ENCODE assay signal across 23 cellular contexts in genomic region chrX:108068121-108068520, GRCh38. TPM values are rescaled to one million over a fixed set of nuclear protein-coding genes. Genes with fewer than 3 reads are reported as not detected.
DNase-seq lines count a peak whose midpoint lies in the region; ATAC-seq, FAIRE-seq and TF ChIP-seq lines count a peak whose summit lies in the region.
"Had no signal": no experiment of that assay in that cellular context is flagged by ENCODE, and none has a peak within 500 bp of the region (broad histone marks: within the 10 kb centered on the region; RNA-seq: fewer than 3 reads in every experiment).

No MANE protein-coding gene starts in this region.

- ATAC-seq in CD4-positive, alpha-beta T cell (ENCODE audit: poor library complexity): no peak
- ATAC-seq in naive thymus-derived CD8-positive, alpha-beta T cell: no peak
- ATAC-seq in Right ventricle myocardium superior (ENCODE audit: poor library complexity): no peak
- ATAC-seq: A549 had no signal

- no peak for DNase-seq in CD4-positive, alpha-beta T cell
- DNase-seq in CD8-positive, alpha-beta memory T cell: no peak
- DNase-seq in epithelial cell of esophagus (ENCODE audit: low read depth) (peak; percentile 50), anterior cingulate cortex (lab: John Stamatoyannopoulos, UW) (no peak), Right ventricle myocardium superior (no peak), GM19239 (ENCODE audit: insufficient read length, low spot score) (no peak)
- DNase-seq in naive thymus-derived CD8-positive, alpha-beta T cell: no peak
- DNase-seq: AML-193, DMS153, NCI-H1048, NCI-H1417 treated with DMSO at 0.1 percent for 48 hours, NCI-H1694 treated with DMSO at 0.1 percent for 48 hours, NCI-H2081, NCI-H2227 treated with DMSO at 0.1 percent for 48 hours, NCI-H526 treated with DMSO at 0.1 percent for 48 hours, RPMI8226, SHP77 treated with DMSO at 0.1 percent for 48 hours had no signal

- no peaks in the 10 kb centered on the region for H3K27me3 Mint-ChIP-seq in CD4-positive, alpha-beta T cell
- H3K27me3 Mint-ChIP-seq in CD8-positive, alpha-beta memory T cell: peaks cover 0 to 6% of the 10 kb centered on the region in 2 donors
- H3K27me3 Mint-ChIP-seq in naive thymus-derived CD8-positive, alpha-beta T cell: no peaks in the 10 kb centered on the region

- no peak overlapping the region for H3K27ac ChIP-seq in CD4-positive, alpha-beta T cell (ENCODE audit: low read depth, low read length)
- no peak overlapping the region for H3K27ac ChIP-seq in CD8-positive, alpha-beta memory T cell (ENCODE audit: low read depth, low read length)
- H3K27ac ChIP-seq: A549; BLaER1 treated with 17β-estradiol and CSF1 and Interleukin-3, amounts not matched to agents 10 nM and 100 nM; HL-60; SK-N-MC had no signal

- CTCF ChIA-PET in CD4-positive, alpha-beta T cell (lab: Charles Lee): no interaction called here
- CTCF ChIA-PET in CD8-positive, alpha-beta memory T cell (lab: Charles Lee): no interaction called here

- H3K36me3 ChIP-seq in CD8-positive, alpha-beta memory T cell (ENCODE audit: insufficient read depth, low read length): peaks cover 3% of the 10 kb centered on the region
- H3K36me3 ChIP-seq: BLaER1 treated with 17β-estradiol and CSF1 and Interleukin-3, amounts not matched to agents 10 nM and 100 nM had no signal

- no peaks in the 10 kb centered on the region for H3K9me3 Mint-ChIP-seq in CD4-positive, alpha-beta T cell
- peaks cover 0 to 1% (median 0%) of the 10 kb centered on the region in 5 donors for H3K9me3 Mint-ChIP-seq in CD8-positive, alpha-beta memory T cell
- H3K9me3 Mint-ChIP-seq in naive thymus-derived CD8-positive, alpha-beta T cell: no peaks in the 10 kb centered on the region

- H3K36me3 Mint-ChIP-seq in CD4-positive, alpha-beta T cell (ENCODE audit: low read depth): peaks cover 38% of the 10 kb centered on the region
- peaks cover 0 to 37% (median 2%) of the 10 kb centered on the region in 3 donors for H3K36me3 Mint-ChIP-seq in CD8-positive, alpha-beta memory T cell
- peaks cover 0 to 44% (median 0%) of the 10 kb centered on the region in 3 donors for H3K36me3 Mint-ChIP-seq in naive thymus-derived CD8-positive, alpha-beta T cell

- H3K4me1 ChIP-seq in CD8-positive, alpha-beta memory T cell (ENCODE audit: insufficient read depth, low read length): no peaks in the 10 kb centered on the region
- H3K4me1 ChIP-seq: BLaER1 treated with 17β-estradiol and CSF1 and Interleukin-3, amounts not matched to agents 10 nM and 100 nM had no signal

- intact Hi-C loops in CD4-positive, alpha-beta T cell (cut with DNase I, micrococcal nuclease): loop anchor here in 1 of 2 experiments (10.0 kb wide), 1 partner anchor 1183 kb away; no protein-coding TSS in a partner anchor
- intact Hi-C loops in Right ventricle myocardium superior (cut with DNase I): no loop called here

- POLR2A ChIA-PET in CD4-positive, alpha-beta T cell (lab: Charles Lee): no interaction called here
- POLR2A ChIA-PET in CD8-positive, alpha-beta memory T cell (lab: Charles Lee): no interaction called here
- POLR2A ChIA-PET in naive thymus-derived CD8-positive, alpha-beta T cell (lab: Charles Lee): no interaction called here

- H3K4me1 Mint-ChIP-seq in CD4-positive, alpha-beta T cell (ENCODE audit: low read depth): peaks cover 9% of the 10 kb centered on the region
- peaks cover 0 to 3% (median 2%) of the 10 kb centered on the region in 3 donors for H3K4me1 Mint-ChIP-seq in CD8-positive, alpha-beta memory T cell
- peaks cover 0 to 10% (median 4%) of the 10 kb centered on the region in 4 donors for H3K4me1 Mint-ChIP-seq in naive thymus-derived CD8-positive, alpha-beta T cell

- no peak overlapping the region for H3K4me3 Mint-ChIP-seq in CD4-positive, alpha-beta T cell
- no peak overlapping the region for H3K4me3 Mint-ChIP-seq in CD8-positive, alpha-beta memory T cell
- H3K4me3 Mint-ChIP-seq in naive thymus-derived CD8-positive, alpha-beta T cell: no peak overlapping the region

- H3K27me3 ChIP-seq in CD4-positive, alpha-beta T cell (ENCODE audit: control insufficient read depth, insufficient read depth, low read length): no peaks in the 10 kb centered on the region
- H3K27me3 ChIP-seq in CD8-positive, alpha-beta memory T cell (ENCODE audit: insufficient read depth, low read length, poor library complexity, severe bottlenecking): no peaks in the 10 kb centered on the region

- H3K4me3 ChIP-seq in CD8-positive, alpha-beta memory T cell (ENCODE audit: low read length): no peak overlapping the region
- no peak overlapping the region for H3K4me3 ChIP-seq in epithelial cell of esophagus (ENCODE audit: low read length)
- H3K4me3 ChIP-seq: A549; BLaER1 treated with 17β-estradiol and CSF1 and Interleukin-3, amounts not matched to agents 10 nM and 100 nM; SK-N-MC had no signal

- H3K9me3 ChIP-seq in CD4-positive, alpha-beta T cell (ENCODE audit: control insufficient read depth, low read length): no peaks in the 10 kb centered on the region
- no peaks in the 10 kb centered on the region for H3K9me3 ChIP-seq in CD8-positive, alpha-beta memory T cell (ENCODE audit: low read length)
- H3K9me3 ChIP-seq: A549; BLaER1 treated with 17β-estradiol and CSF1 and Interleukin-3, amounts not matched to agents 10 nM and 100 nM had no signal

- FAIRE-seq in GM19239 (lab: Jason Lieb, UNC): no peak
- FAIRE-seq: H54 had no signal

- TF ChIP-seq CTCF in CD4-positive, alpha-beta T cell (IDR thresholded peaks at IDR 0.05): no peak
- TF ChIP-seq CTCF in epithelial cell of esophagus (IDR thresholded peaks at IDR 0.05; ENCODE audit: insufficient read depth, low read depth, low read length, missing control alignments): no peak

- H3K27ac Mint-ChIP-seq in CD4-positive, alpha-beta T cell: peak overlapping the region; percentile 39
- H3K27ac Mint-ChIP-seq in CD8-positive, alpha-beta memory T cell: peak overlapping the region in 5 of 8 donors; percentile 30 to 56 (median 39)
- H3K27ac Mint-ChIP-seq in naive thymus-derived CD8-positive, alpha-beta T cell: peak overlapping the region in 8 of 10 donors; percentile 21 to 81 (median 62)

RNA-seq across cellular contexts. Expression of gene PSMD10, which starts 23.2 kb away (rescaled TPM):
- total RNA-seq in CD4-positive, alpha-beta T cell: 10 to 100 TPM; 18.6 to 24.1 TPM
- 10 to 100 TPM; 40.4 to 43.0 TPM for total RNA-seq in CD8-positive, alpha-beta memory T cell
- polyA plus RNA-seq in CD8-positive, alpha-beta memory T cell: 55.2 TPM
- total RNA-seq in naive thymus-derived CD8-positive, alpha-beta T cell: 10 to 100 TPM; 26.1 to 27.5 TPM
- 10 to 100 TPM; 51.5 to 68.5 (median 63.7) TPM for polyA plus RNA-seq in naive thymus-derived CD8-positive, alpha-beta T cell
- 17.9 TPM for total RNA-seq in Right ventricle myocardium superior

RNA-seq across cellular contexts. Expression of gene VSIG1, which starts 23.3 kb away (rescaled TPM):
- 10 to 100 TPM; 12.5 to 14.9 TPM for total RNA-seq in CD4-positive, alpha-beta T cell
- total RNA-seq in CD8-positive, alpha-beta memory T cell: 1 to 10 TPM; 1.9 to 3.1 TPM
- polyA plus RNA-seq in CD8-positive, alpha-beta memory T cell: 14.9 TPM
- 10 to 100 TPM; 37.3 to 39.5 TPM for total RNA-seq in naive thymus-derived CD8-positive, alpha-beta T cell
- 10 to 100 TPM in 1 of 3 donors, 1 to 10 TPM in 2; 8.4 to 13.1 (median 9.8) TPM for polyA plus RNA-seq in naive thymus-derived CD8-positive, alpha-beta T cell
- total RNA-seq in Right ventricle myocardium superior: not detected
- total RNA-seq: NCI-H460 had no signal

RNA-seq across cellular contexts. Expression of gene ATG4A, which starts 23.5 kb away (rescaled TPM):
- 1 to 10 TPM; 2.9 to 4.0 TPM for total RNA-seq in CD4-positive, alpha-beta T cell
- total RNA-seq in CD8-positive, alpha-beta memory T cell: 10 to 100 TPM; 10.7 to 10.8 TPM
- polyA plus RNA-seq in CD8-positive, alpha-beta memory T cell: 20.4 TPM
- 1 to 10 TPM; 7.6 to 8.3 TPM for total RNA-seq in naive thymus-derived CD8-positive, alpha-beta T cell
- 10 to 100 TPM; 19.4 to 22.1 (median 21.1) TPM for polyA plus RNA-seq in naive thymus-derived CD8-positive, alpha-beta T cell
- 18.0 TPM for total RNA-seq in Right ventricle myocardium superior
